In the genomic region with DNA sequence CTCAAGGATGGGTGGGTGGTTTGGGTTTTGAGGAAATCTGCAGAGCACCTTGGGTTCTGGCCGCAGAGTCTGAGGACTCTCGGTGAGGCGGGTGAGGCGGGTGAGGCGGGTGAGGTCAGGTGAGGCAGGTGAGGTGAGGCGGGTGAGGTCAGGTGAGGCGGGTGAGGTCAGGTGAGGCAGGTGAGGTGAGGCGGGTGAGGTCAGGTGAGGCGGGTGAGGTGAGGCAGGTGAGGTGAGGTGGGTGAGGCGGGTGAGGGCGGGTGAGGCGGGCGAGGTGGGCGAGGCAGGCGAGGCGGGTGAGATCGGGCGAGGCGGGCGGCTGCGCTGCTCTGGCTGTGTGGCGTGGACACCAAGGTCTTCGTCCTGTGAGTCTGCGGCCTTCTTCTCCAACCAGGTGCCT, we compare ENCODE assay signal across 15 cellular contexts. TPM values are rescaled to one million over a fixed set of nuclear protein-coding genes. Genes with fewer than 3 reads are reported as not detected.
"Had no signal": no experiment of that assay in that cellular context is flagged by ENCODE, and none has a peak within 500 bp of the region (broad histone marks: within the 10 kb centered on the region; RNA-seq: fewer than 3 reads in every experiment).

No MANE protein-coding gene starts in this region.

- H3K27me3 Mint-ChIP-seq: activated CD4-positive, alpha-beta memory T cell treated with anti-CD3 and anti-CD28 coated beads, Interleukin-2, amount 10 ng/mL, durations not matched to agents 7 days and 5 days; brain had no signal

- H3K4me1 Mint-ChIP-seq: brain, nephron progenitor cell had no signal

- H3K9me3 Mint-ChIP-seq: activated CD4-positive, alpha-beta memory T cell treated with anti-CD3 and anti-CD28 coated beads, Interleukin-2, amount 10 ng/mL, durations not matched to agents 7 days and 5 days; activated T-helper 1 cell treated with anti-CD3 and anti-CD28 coated beads, Interleukin-12 subunit alpha, Interleukin-12 subunit beta, Interleukin-2, Interleukin-4 antibody, amounts not matched to agents 30 ng/mL and 10 ng/mL and 1 ng/mL, durations not matched to agents 14 hours and 24 hours and 36 hours; brain; nephron progenitor cell had no signal

- DNase-seq: activated CD4-positive, alpha-beta memory T cell treated with anti-CD3 and anti-CD28 coated beads, Interleukin-2, amount 10 ng/mL, durations not matched to agents 7 days and 5 days; activated CD4-positive, CD25-positive, alpha-beta regulatory T cell treated with anti-CD3 and anti-CD28 coated beads, Interleukin-2, amount 50 U/mL, for 72 hours; activated CD8-positive, alpha-beta memory T cell treated with anti-CD3 and anti-CD28 coated beads, Interleukin-2, amount 50 U/mL, for 48 hours; activated naive CD4-positive, alpha-beta T cell treated with Interleukin-2 at 50 U/mL for 16 hours; foreskin melanocyte; heart left ventricle; mammary epithelial cell; nephron progenitor cell; stimulated activated CD4-positive, alpha-beta T cell treated with anti-CD3 and anti-CD28 coated beads, Interleukin-2, amount 100 ng/mL, for 48 hours; stimulated activated naive CD8-positive, alpha-beta T cell treated with anti-CD3 and anti-CD28 coated beads, Interleukin-15, Interleukin-2, amounts not matched to agents 100 U/mL and 50 U/mL, for 24 hours; testis had no signal

- H3K4me3 Mint-ChIP-seq: activated CD4-positive, alpha-beta memory T cell treated with anti-CD3 and anti-CD28 coated beads, Interleukin-2, amount 10 ng/mL, durations not matched to agents 7 days and 5 days; activated T-helper 1 cell treated with anti-CD3 and anti-CD28 coated beads, Interleukin-12 subunit alpha, Interleukin-12 subunit beta, Interleukin-2, Interleukin-4 antibody, amounts not matched to agents 30 ng/mL and 10 ng/mL and 1 ng/mL, durations not matched to agents 14 hours and 24 hours and 36 hours; brain; nephron progenitor cell had no signal

- H3K4me3 ChIP-seq: heart left ventricle, testis had no signal

- H3K27me3 ChIP-seq: heart left ventricle, testis had no signal

- H3K4me1 ChIP-seq: testis had no signal

- H3K27ac ChIP-seq: heart left ventricle, testis had no signal

- H3K9me3 ChIP-seq: heart left ventricle, testis had no signal

- H3K27ac Mint-ChIP-seq: activated CD4-positive, alpha-beta memory T cell treated with anti-CD3 and anti-CD28 coated beads, Interleukin-2, amount 10 ng/mL, durations not matched to agents 7 days and 5 days; activated T-helper 1 cell treated with anti-CD3 and anti-CD28 coated beads, Interleukin-12 subunit alpha, Interleukin-12 subunit beta, Interleukin-2, Interleukin-4 antibody, amounts not matched to agents 30 ng/mL and 10 ng/mL and 1 ng/mL, durations not matched to agents 14 hours and 24 hours and 36 hours; nephron progenitor cell had no signal

- ATAC-seq: heart left ventricle; left lobe of liver; stimulated activated naive CD8-positive, alpha-beta T cell treated with anti-CD3 and anti-CD28 coated beads, Interleukin-15, Interleukin-2, amounts not matched to agents 100 U/mL and 50 U/mL, for 24 hours had no signal

RNA-seq across cellular contexts. Expression of gene CPNE7, which starts 39.2 kb away (rescaled TPM):
- total RNA-seq: urinary bladder had no signal
